In genomic region chr1:186297439-186297838, GRCh38 we compare ENCODE assay signal across 1 cellular context.
TF ChIP-seq lines count a peak whose summit lies in the region.

No MANE protein-coding gene starts in this region.

TF ChIP-seq in endothelial cell of umbilical vein, 7 proteins besides CTCF, POLR2A, EP300 and RAD21:
- TF ChIP-seq EZH2 (IDR thresholded peaks at IDR 0.05; ENCODE audit: borderline replicate concordance, low read depth, low read length, severe bottlenecking) (no peak), POLR2AphosphoS5 (IDR thresholded peaks at IDR 0.05; ENCODE audit: insufficient read depth, low read depth, low read length) (no peak), FOS (IDR thresholded peaks at IDR 0.05; ENCODE audit: borderline replicate concordance, insufficient read depth, low read length) (no peak), MYC (IDR thresholded peaks at IDR 0.05; ENCODE audit: low read depth, low read length) (no peak), JUN (IDR thresholded peaks at IDR 0.05; ENCODE audit: borderline replicate concordance, insufficient read depth, insufficient read length, low read depth) (no peak), GATA2 (IDR thresholded peaks at IDR 0.05; ENCODE audit: insufficient read depth, insufficient read length, low read depth, low read length) (no peak), MAX (IDR thresholded peaks at IDR 0.05; ENCODE audit: insufficient read depth, insufficient read length) (no peak)
